In genomic region chr3:43389388-43390254, GRCh38 we compare ENCODE assay signal across 8 cellular contexts.
A peak's percentile ranks its signal among the peaks of the same experiment; 100 is the strongest.
DNase-seq lines count a peak whose midpoint lies in the region; ATAC-seq lines count a peak whose summit lies in the region.

No MANE protein-coding gene starts in this region.

- H3K36me3 Mint-ChIP-seq in T-helper 17 cell (ENCODE audit: low read depth), result no peaks in the 10 kb centered on the region

- H3K9me3 ChIP-seq in T-helper 17 cell (ENCODE audit: control insufficient read depth, low read length, poor library complexity, severe bottlenecking), result peaks cover 3% of the 10 kb centered on the region

- no peaks in the 10 kb centered on the region for H3K27me3 Mint-ChIP-seq in T-helper 17 cell

- ATAC-seq in GM21619 (IDR thresholded peaks at IDR 0.05; ENCODE audit: unreplicated experiment) (peak; percentile 75), T-helper 17 cell (peak; percentile 98), left lobe of liver (peak; percentile 68)

- H3K27ac Mint-ChIP-seq in T-helper 17 cell, result peak overlapping the region; percentile 85

- DNase-seq in T-helper 17 cell, result peak in 2 of 3 donors; percentile 50 to 59
- peak; percentile 84 for DNase-seq in amniotic epithelial cell (ENCODE audit: low read depth)
- DNase-seq in left lobe of liver (ENCODE audit: low spot score), result no peak
- peak; percentile 45 to 46 for DNase-seq in stimulated activated CD8-positive, alpha-beta memory T cell treated with anti-CD3 and anti-CD28 coated beads, Interleukin-2, amount 100 ng/mL, for 1 hour (ENCODE audit: low read depth in 2 of 2)
- no peak for DNase-seq in LoVo (ENCODE audit: low spot score)
- no peak for DNase-seq in DMS79 (lab: John Stamatoyannopoulos, UW)
- DNase-seq in superior temporal gyrus (ENCODE audit: extremely low spot score), result no peak

- H3K4me3 Mint-ChIP-seq in T-helper 17 cell, result peak overlapping the region; percentile 63

- H3K4me1 Mint-ChIP-seq in T-helper 17 cell, result peaks cover 33% of the 10 kb centered on the region

Comparison
In these comparisons a context has a peak if more than half of its experiments do, and no peak if none do; other contexts are left out.
1. DNase-seq: peak in T-helper 17 cell (2 of 3), amniotic epithelial cell (single experiment) and stimulated activated CD8-positive, alpha-beta memory T cell treated with anti-CD3 and anti-CD28 coated beads, Interleukin-2, amount 100 ng/mL, for 1 hour (2 of 2); none in left lobe of liver (single experiment), LoVo (single experiment), DMS79 (single experiment) and superior temporal gyrus (single experiment).
2. Peak in every context shown above with its lines, with median percentiles within 50 percentile points of each other: ATAC-seq.